1 cellular context compared by ENCODE assay signal in genomic region chr9:105712773-105713172, GRCh38.
TF ChIP-seq lines count a peak whose summit lies in the region.

No MANE protein-coding gene starts in this region.

TF ChIP-seq in K562, 482 proteins besides CTCF, POLR2A, EP300 and RAD21:
- TF ChIP-seq L3MBTL2 (IDR thresholded peaks at IDR 0.05) = no peak
- TF ChIP-seq NFIC (IDR thresholded peaks at IDR 0.05) = peak; percentile 77
